8 cellular contexts compared by ENCODE assay signal in genomic region chr17:18141210-18141803, GRCh38. TPM values are rescaled to one million over a fixed set of nuclear protein-coding genes. Genes with fewer than 3 reads are reported as not detected.
DNase-seq lines count a peak whose midpoint lies in the region; ATAC-seq and TF ChIP-seq lines count a peak whose summit lies in the region.

No MANE protein-coding gene starts in this region.

- H3K4me2 ChIP-seq in OCI-LY3 (ENCODE audit: low read length) = no peak overlapping the region
- no peak overlapping the region for H3K4me2 ChIP-seq in hepatocyte

- H3K4me1 ChIP-seq in HAP-1 (no peaks in the 10 kb centered on the region), OCI-LY3 (ENCODE audit: low read length) (no peaks in the 10 kb centered on the region), ascending aorta (peaks cover 0 to 2% of the 10 kb centered on the region in 2 donors), hepatocyte (ENCODE audit: insufficient read depth) (peaks cover 6% of the 10 kb centered on the region)

- H3K4me3 ChIP-seq in HAP-1 = no peak overlapping the region
- no peak overlapping the region for H3K4me3 ChIP-seq in OCI-LY3 (ENCODE audit: low read length)
- H3K4me3 ChIP-seq in ascending aorta = no peak overlapping the region
- no peak overlapping the region for H3K4me3 ChIP-seq in hepatocyte

- H2AFZ ChIP-seq in OCI-LY3 (ENCODE audit: low read depth, low read length) (no peak overlapping the region), hepatocyte (no peak overlapping the region)

- DNase-seq in D341Med (ENCODE audit: low spot score) (peak; percentile 42), HAP-1 (ENCODE audit: low spot score in 2 of 2) (peak; percentile 65 to 66), ascending aorta (ENCODE audit: low spot score in 2 of 2) (no peak), hepatocyte (ENCODE audit: low spot score) (peak; percentile 78)
- peak; percentile 12 for DNase-seq in stimulated activated CD8-positive, alpha-beta memory T cell treated with anti-CD3 and anti-CD28 coated beads, Interleukin-15, amount 100 ng/mL, for 1 hour (ENCODE audit: low read depth)

- no peak overlapping the region for H3K9ac ChIP-seq in OCI-LY3 (ENCODE audit: low read length)

- no peaks in the 10 kb centered on the region for H3K9me2 ChIP-seq in hepatocyte (replicated peaks; ENCODE audit: insufficient read depth)

- H3K79me2 ChIP-seq in OCI-LY3 (ENCODE audit: low read length) (no peaks in the 10 kb centered on the region), hepatocyte (no peaks in the 10 kb centered on the region)

- H3K36me3 ChIP-seq in HAP-1 (replicated peaks) = no peaks in the 10 kb centered on the region
- H3K36me3 ChIP-seq in OCI-LY3 (replicated peaks; ENCODE audit: low read depth, low read length) = no peaks in the 10 kb centered on the region
- no peaks in the 10 kb centered on the region for H3K36me3 ChIP-seq in ascending aorta
- no peaks in the 10 kb centered on the region for H3K36me3 ChIP-seq in hepatocyte (replicated peaks; ENCODE audit: insufficient read depth, low read depth)

- H4K20me1 ChIP-seq in OCI-LY3 (ENCODE audit: insufficient read depth, low read length) = no peaks in the 10 kb centered on the region
- no peaks in the 10 kb centered on the region for H4K20me1 ChIP-seq in hepatocyte (ENCODE audit: insufficient read depth, poor library complexity, severe bottlenecking)

- 45% methylated on average over 9 of the region's 9 CpGs for WGBS in hepatocyte (ENCODE audit: low lambda C conversion rate, missing lambda C conversion rate)

- H3K27me3 ChIP-seq in HAP-1 (ENCODE audit: low read depth) (no peaks in the 10 kb centered on the region), OCI-LY3 (ENCODE audit: low read depth, low read length) (no peaks in the 10 kb centered on the region), ascending aorta (no peaks in the 10 kb centered on the region), hepatocyte (no peaks in the 10 kb centered on the region)

- H3K27ac ChIP-seq in OCI-LY3 (ENCODE audit: low read length) (no peak overlapping the region), ascending aorta (no peak overlapping the region), hepatocyte (no peak overlapping the region)

- peak; percentile 33 for TF ChIP-seq CTCF in OCI-LY3 (IDR thresholded peaks at IDR 0.05; ENCODE audit: low read depth, low read length)
- TF ChIP-seq CTCF in ascending aorta (IDR thresholded peaks at IDR 0.05) = peak; percentile 40 to 66 (median 63)
- TF ChIP-seq CTCF in hepatocyte (IDR thresholded peaks at IDR 0.05; ENCODE audit: poor library complexity) = peak; percentile 67

- ATAC-seq in GM19463 (IDR thresholded peaks at IDR 0.05; ENCODE audit: unreplicated experiment) (no peak), GM19035 (IDR thresholded peaks at IDR 0.05; ENCODE audit: unreplicated experiment) (no peak)

- in situ Hi-C loops in HAP-1 (cut with MboI; ENCODE audit: low sequenced_read_pairs) = no loop called here

- H3K9me3 ChIP-seq in HAP-1 (no peaks in the 10 kb centered on the region), OCI-LY3 (ENCODE audit: insufficient read depth, low read length) (no peaks in the 10 kb centered on the region), ascending aorta (no peaks in the 10 kb centered on the region), hepatocyte (ENCODE audit: low read depth) (no peaks in the 10 kb centered on the region)

- intact Hi-C loops in ascending aorta (cut with DNase I) = loop anchor here (2.0 kb wide), 1 partner anchor 41 kb away; the partner anchor contains the start of gene ALKBH5

RNA-seq across cellular contexts. Expression of gene MYO15A, which starts 32.8 kb away (rescaled TPM):
- 2.0 TPM for total RNA-seq in ascending aorta
- total RNA-seq in hepatocyte = 1.2 and 2.4 TPM in 2 replicates
- 2.8 and 4.7 TPM in 2 replicates for polyA plus RNA-seq in hepatocyte

RNA-seq across cellular contexts. Expression of gene ALKBH5, which starts 42.3 kb away (rescaled TPM):
- total RNA-seq in ascending aorta (73.4 TPM), hepatocyte (56.6 and 68.6 TPM in 2 replicates)
- 66.6 and 78.3 TPM in 2 replicates for polyA plus RNA-seq in hepatocyte

RNA-seq across cellular contexts. Expression of gene DRG2, which starts 53.6 kb away (rescaled TPM):
- total RNA-seq in ascending aorta = 118 TPM
- 31.4 and 35.9 TPM in 2 replicates for total RNA-seq in hepatocyte
- 36.6 and 38.4 TPM in 2 replicates for polyA plus RNA-seq in hepatocyte

Comparison
In these comparisons a context has a peak if more than half of its experiments do, and no peak if none do; other contexts are left out.
1. DNase-seq: peak in D341Med (single experiment), HAP-1 (2 of 2), hepatocyte (single experiment) and stimulated activated CD8-positive, alpha-beta memory T cell treated with anti-CD3 and anti-CD28 coated beads, Interleukin-15, amount 100 ng/mL, for 1 hour (single experiment); none in ascending aorta (0 of 2).
2. Peak in every context shown above with its lines, with median percentiles within 50 percentile points of each other: CTCF ChIP-seq.